In genomic region chr14:105492051-105492965, GRCh38 we compare ENCODE assay signal across 8 cellular contexts. TPM values are rescaled to one million over a fixed set of nuclear protein-coding genes. Genes with fewer than 3 reads are reported as not detected.
DNase-seq lines count a peak whose midpoint lies in the region; ATAC-seq, FAIRE-seq and TF ChIP-seq lines count a peak whose summit lies in the region.

No MANE protein-coding gene starts in this region.

- CTCF ChIA-PET in A673 (lab: Charles Lee): interaction anchor here (0.6 kb wide), 1 partner anchor 64 kb away, joined by 10 read pairs; no protein-coding TSS in a partner anchor

- peaks cover 1% of the 10 kb centered on the region for H3K27me3 Mint-ChIP-seq in astrocyte (ENCODE audit: low read depth, unreplicated experiment)

- H3K9ac ChIP-seq in HUES48 (ENCODE audit: low read depth, low read length): no peak overlapping the region
- H3K9ac ChIP-seq in astrocyte (ENCODE audit: low read length): no peak overlapping the region

- H3K9me3 ChIP-seq in A673 (ENCODE audit: low read depth, low read length, poor library complexity, severe bottlenecking) (no peaks in the 10 kb centered on the region), HUES48 (ENCODE audit: control insufficient read depth, insufficient read depth, low read length) (peaks cover 3% of the 10 kb centered on the region; the same call in 1 of the 2 replicates), astrocyte (ENCODE audit: insufficient read depth, low read depth, low read length) (no peaks in the 10 kb centered on the region), mesodermal cell (ENCODE audit: control insufficient read depth, low read length) (no peaks in the 10 kb centered on the region)

- no peak overlapping the region for H2AFZ ChIP-seq in astrocyte (ENCODE audit: low read depth, low read length)

- WGBS in mesodermal cell (ENCODE audit: insufficient coverage in 2 of 2), 2 experiments: 97 to 98% methylated on average over 22 to 24 of the region's 24 CpGs

- no peak for TF ChIP-seq CTCF in A673 (conservative IDR thresholded peaks at IDR 0.05; ENCODE audit: low read depth, low read length)
- TF ChIP-seq CTCF in astrocyte (IDR thresholded peaks at IDR 0.05; ENCODE audit: insufficient read depth, low read depth, low read length): no peak

- intact Hi-C loops in A673 (cut with micrococcal nuclease; ENCODE audit: unreplicated experiment): no loop called here

- POLR2A ChIA-PET in A673 (lab: Charles Lee; ENCODE audit: low non-redundant PET): interaction anchor here (0.6 kb wide), 1 partner anchor 9 kb away, joined by 4 read pairs; no protein-coding TSS in a partner anchor

- no peak for FAIRE-seq in astrocyte (lab: Jason Lieb, UNC)

- H3K4me1 ChIP-seq in A673 (ENCODE audit: insufficient read depth, low read length, poor library complexity, severe bottlenecking): peaks cover 14% of the 10 kb centered on the region
- H3K4me1 ChIP-seq in HUES48 (ENCODE audit: control insufficient read depth, insufficient read depth, low read length): no peaks in the 10 kb centered on the region; the same call in 1 of the 2 replicates
- peaks cover 10% of the 10 kb centered on the region for H3K4me1 ChIP-seq in astrocyte (ENCODE audit: insufficient read depth, low read length)
- peaks cover 19% of the 10 kb centered on the region for H3K4me1 ChIP-seq in mesodermal cell (ENCODE audit: control insufficient read depth, insufficient read depth, low read length, poor library complexity, severe bottlenecking)

- no TSS peak for BruUV-seq in A673 (replicated peaks; lab: Mats Ljungman, UMichigan)

- H3K27ac ChIP-seq in A673 (ENCODE audit: low read depth, low read length, poor library complexity, severe bottlenecking) (no peak overlapping the region), HUES48 (ENCODE audit: low read depth, low read length) (no peak overlapping the region), astrocyte (ENCODE audit: low read depth, low read length) (no peak overlapping the region), mesodermal cell (ENCODE audit: low read depth, low read length, severe bottlenecking) (peak overlapping the region; percentile 16)

- H3K27me3 ChIP-seq in A673 (replicated peaks; ENCODE audit: insufficient read depth, low read depth, low read length, poor library complexity) (no peaks in the 10 kb centered on the region), HUES48 (ENCODE audit: control insufficient read depth, insufficient read depth, low read length) (peaks cover 29% of the 10 kb centered on the region), astrocyte (ENCODE audit: insufficient read depth, low read length) (peaks cover 4% of the 10 kb centered on the region)

- peak overlapping the region; percentile 81 for H3K4me3 Mint-ChIP-seq in astrocyte (ENCODE audit: unreplicated experiment)

- H3K9me3 Mint-ChIP-seq in astrocyte (ENCODE audit: unreplicated experiment): no peaks in the 10 kb centered on the region

- no peak for ATAC-seq in HG03280 (IDR thresholded peaks at IDR 0.05; ENCODE audit: unreplicated experiment)
- no peak for ATAC-seq in GM21619 (IDR thresholded peaks at IDR 0.05; ENCODE audit: unreplicated experiment)

- peak overlapping the region; percentile 91 for H3K4me2 ChIP-seq in astrocyte (ENCODE audit: low read length)

- H3K36me3 Mint-ChIP-seq in astrocyte (ENCODE audit: low read depth, unreplicated experiment): no peaks in the 10 kb centered on the region

- DNase-seq in A673 (ENCODE audit: low spot score) (no peak), astrocyte (ENCODE audit: low read depth) (no peak), cerebellar cortex (ENCODE audit: low spot score) (no peak), germinal center (ENCODE audit: low spot score) (no peak)

- H3K79me2 ChIP-seq in astrocyte (ENCODE audit: insufficient read depth, low read length): peaks cover 8% of the 10 kb centered on the region

- H4K20me1 ChIP-seq in astrocyte (ENCODE audit: insufficient read depth, low read length): peaks cover 5% of the 10 kb centered on the region

- no peak overlapping the region for H3K27ac Mint-ChIP-seq in astrocyte (ENCODE audit: unreplicated experiment)

- H3K4me1 Mint-ChIP-seq in astrocyte (ENCODE audit: low read depth, unreplicated experiment): peaks cover 1% of the 10 kb centered on the region

- H3K4me3 ChIP-seq in A673 (ENCODE audit: low read depth, low read length, poor library complexity, severe bottlenecking): peak overlapping the region; percentile 83
- H3K4me3 ChIP-seq in HUES48 (ENCODE audit: low read depth, low read length): peak overlapping the region; percentile 45
- no peak overlapping the region for H3K4me3 ChIP-seq in astrocyte (ENCODE audit: insufficient read depth, low read depth, low read length)
- H3K4me3 ChIP-seq in mesodermal cell (ENCODE audit: extremely low read depth, insufficient read depth, low read length, poor library complexity, severe bottlenecking): peak overlapping the region; percentile 72

- no peaks in the 10 kb centered on the region for H3K36me3 ChIP-seq in A673 (ENCODE audit: insufficient read depth, low read length, poor library complexity, severe bottlenecking)
- H3K36me3 ChIP-seq in HUES48 (ENCODE audit: control insufficient read depth, insufficient read depth, low read length): no peaks in the 10 kb centered on the region; the same call in 1 of the 2 replicates
- H3K36me3 ChIP-seq in astrocyte (ENCODE audit: insufficient read depth, low read length): no peaks in the 10 kb centered on the region
- H3K36me3 ChIP-seq in mesodermal cell (ENCODE audit: control insufficient read depth, insufficient read depth, low read length): peaks cover 14% of the 10 kb centered on the region

RNA-seq across cellular contexts. Expression of gene TEDC1, which starts 1.3 kb away (rescaled TPM):
- 34.0 and 48.0 TPM in 2 replicates for total RNA-seq in A673 (2021)
- 4.0 and 5.5 TPM in 2 replicates for total RNA-seq in astrocyte
- 11.7 TPM for polyA plus RNA-seq in mesodermal cell (2013, experiment 1 of 2)
- 12.2 TPM for polyA plus RNA-seq in mesodermal cell (2013, experiment 2 of 2)

RNA-seq across cellular contexts. Expression of gene CRIP1, which starts 5.6 kb away (rescaled TPM):
- total RNA-seq in A673 (2021) (42.4 and 47.7 TPM in 2 replicates), astrocyte (21.3 and 29.5 TPM in 2 replicates)
- 50.0 TPM for polyA plus RNA-seq in mesodermal cell (2013, experiment 1 of 2)
- polyA plus RNA-seq in mesodermal cell (2013, experiment 2 of 2): 33.7 TPM

RNA-seq across cellular contexts. Expression of gene CRIP2, which starts 17.7 kb away (rescaled TPM):
- total RNA-seq in A673 (2021) (154 and 192 TPM in 2 replicates), astrocyte (56.0 and 71.8 TPM in 2 replicates)
- polyA plus RNA-seq in mesodermal cell (2013, experiment 1 of 2): 108 TPM
- 76.1 TPM for polyA plus RNA-seq in mesodermal cell (2013, experiment 2 of 2)

RNA-seq across cellular contexts. Expression of gene TMEM121, which starts 34.1 kb away (rescaled TPM):
- total RNA-seq in A673 (2021) (3.1 and 4.7 TPM in 2 replicates), astrocyte (4.0 and 5.2 TPM in 2 replicates)
- 6.6 TPM for polyA plus RNA-seq in mesodermal cell (2013, experiment 1 of 2)
- 4.8 TPM for polyA plus RNA-seq in mesodermal cell (2013, experiment 2 of 2)
